In genomic region chr15:66931768-66932633, GRCh38 we compare ENCODE assay signal across 2 cellular contexts.
TF ChIP-seq lines count a peak whose summit lies in the region.

No MANE protein-coding gene starts in this region.

TF ChIP-seq in A549, 52 proteins besides CTCF, POLR2A, EP300 and RAD21 (continued from another document and continues in another):
- TF ChIP-seq ZNF302 (CRISPR knock-in tag; IDR thresholded peaks at IDR 0.05) (0 out of 2 replicates have a peak, but pooled peaks have one; percentile 25), MAZ (IDR thresholded peaks at IDR 0.05; ENCODE audit: borderline replicate concordance, low read depth, low read length) (no peak), HES2 (IDR thresholded peaks at IDR 0.05) (no peak), JUNB (IDR thresholded peaks at IDR 0.05) (peak; percentile 77; the same call in 1 of the 2 replicates), CEBPB (IDR thresholded peaks at IDR 0.05) (no peak; a peak in 2 of 4 replicates), RARB (CRISPR knock-in tag; IDR thresholded peaks at IDR 0.05) (no peak), CHD2 (IDR thresholded peaks at IDR 0.05; ENCODE audit: low read length, partially characterized antibody) (no peak), BCL3 (IDR thresholded peaks at IDR 0.05) (peak; percentile 78; the same call in 2 of the 3 replicates), REST (IDR thresholded peaks at IDR 0.05) (no peak), CBX8 (IDR thresholded peaks at IDR 0.05) (no peak), EHMT2 (IDR thresholded peaks at IDR 0.05; ENCODE audit: low read depth) (no peak), FOXS1 (CRISPR knock-in tag; IDR thresholded peaks at IDR 0.05) (no peak), ZC3H11A (IDR thresholded peaks at IDR 0.05) (no peak), GATA3 (IDR thresholded peaks at IDR 0.05; ENCODE audit: borderline replicate concordance) (peak; percentile 92), HDAC2 (IDR thresholded peaks at IDR 0.05) (no peak), SREBF2 (IDR thresholded peaks at IDR 0.05) (no peak), ELK1 (IDR thresholded peaks at IDR 0.05; ENCODE audit: low read depth, low read length) (no peak), JUN (IDR thresholded peaks at IDR 0.05) (peak; percentile 86 to 90), ZSCAN20 (CRISPR knock-in tag; IDR thresholded peaks at IDR 0.05) (no peak), USF2 (IDR thresholded peaks at IDR 0.05) (no peak), FOSL2 (IDR thresholded peaks at IDR 0.05) (peak; percentile 82), FOSL2 (CRISPR knock-in tag; IDR thresholded peaks at IDR 0.05) (peak; percentile 94), NPAS2 (CRISPR knock-in tag; IDR thresholded peaks at IDR 0.05; ENCODE audit: borderline replicate concordance) (no peak), RCOR1 (IDR thresholded peaks at IDR 0.05; ENCODE audit: low read depth, low read length) (no peak), RNF2 (IDR thresholded peaks at IDR 0.05; ENCODE audit: borderline replicate concordance, low read depth) (no peak), MAX (IDR thresholded peaks at IDR 0.05) (peak; percentile 83), MYC (IDR thresholded peaks at IDR 0.05; ENCODE audit: borderline replicate concordance, low read length) (0 out of 2 replicates have a peak, but pooled peaks have one; percentile 18), HOXB5 (CRISPR knock-in tag; IDR thresholded peaks at IDR 0.05) (no peak), TFCP2L1 (CRISPR knock-in tag; IDR thresholded peaks at IDR 0.05) (no peak), BHLHE40 (IDR thresholded peaks at IDR 0.05; ENCODE audit: low read depth, low read length) (no peak), KDM5A (IDR thresholded peaks at IDR 0.05) (no peak)

TF ChIP-seq in HepG2, 621 proteins besides CTCF, POLR2A, EP300 and RAD21 (continued from another document and continues in another):
- TF ChIP-seq AHDC1 (CRISPR knock-in tag; IDR thresholded peaks at IDR 0.05; ENCODE audit: borderline replicate concordance) = peak; percentile 71; the same call in 1 of the 2 replicates
- no peak for TF ChIP-seq RFX5 (IDR thresholded peaks at IDR 0.05; ENCODE audit: low read depth, low read length)
- TF ChIP-seq GATAD2A (CRISPR knock-in tag; IDR thresholded peaks at IDR 0.05) = peak; percentile 92
- 0 out of 2 replicates have a peak, but pooled peaks have one; percentile 32 for TF ChIP-seq PRDM10 (CRISPR knock-in tag; IDR thresholded peaks at IDR 0.05; ENCODE audit: low read depth)
- TF ChIP-seq KDM4B (CRISPR knock-in tag; IDR thresholded peaks at IDR 0.05) = 0 out of 2 replicates have a peak, but pooled peaks have one; percentile 58
- peak; percentile 17; the same call in 1 of the 2 replicates for TF ChIP-seq YEATS2 (CRISPR knock-in tag; IDR thresholded peaks at IDR 0.05; ENCODE audit: borderline replicate concordance)
- peak; percentile 55; the same call in 1 of the 2 replicates for TF ChIP-seq GFI1 (CRISPR knock-in tag; IDR thresholded peaks at IDR 0.05; ENCODE audit: borderline replicate concordance)
- peak; percentile 93 for TF ChIP-seq ZNF263 (CRISPR knock-in tag; IDR thresholded peaks at IDR 0.05)
- TF ChIP-seq HBP1 (CRISPR knock-in tag; IDR thresholded peaks at IDR 0.05; ENCODE audit: low read depth) = no peak
- TF ChIP-seq STAG1 (CRISPR knock-in tag; IDR thresholded peaks at IDR 0.05) = no peak
- no peak for TF ChIP-seq GMEB2 (CRISPR knock-in tag; IDR thresholded peaks at IDR 0.05; ENCODE audit: low read depth)
- peak; percentile 82 for TF ChIP-seq ARID5B (CRISPR knock-in tag; IDR thresholded peaks at IDR 0.05)
- TF ChIP-seq MATR3 (CRISPR knock-in tag; IDR thresholded peaks at IDR 0.05) = no peak
- TF ChIP-seq ELF1 (CRISPR knock-in tag; IDR thresholded peaks at IDR 0.05) = peak; percentile 40; the same call in 1 of the 2 replicates
- no peak for TF ChIP-seq NFAT5 (CRISPR knock-in tag; IDR thresholded peaks at IDR 0.05)
- TF ChIP-seq NFATC3 (CRISPR knock-in tag; IDR thresholded peaks at IDR 0.05) = no peak
- TF ChIP-seq ZNF143 (CRISPR knock-in tag; IDR thresholded peaks at IDR 0.05) = peak; percentile 26; the same call in 1 of the 2 replicates
- peak; percentile 80 for TF ChIP-seq SAP130 (CRISPR knock-in tag; IDR thresholded peaks at IDR 0.05; ENCODE audit: low read depth)
- no peak for TF ChIP-seq NBN (conservative IDR thresholded peaks at IDR 0.05)
